20 cellular contexts compared by ENCODE assay signal in genomic region chr10:72170733-72171132, GRCh38. TPM values are rescaled to one million over a fixed set of nuclear protein-coding genes. Genes with fewer than 3 reads are reported as not detected.
DNase-seq lines count a peak whose midpoint lies in the region; ATAC-seq, FAIRE-seq and TF ChIP-seq lines count a peak whose summit lies in the region.
"Had no signal": no experiment of that assay in that cellular context is flagged by ENCODE, and none has a peak within 500 bp of the region (broad histone marks: within the 10 kb centered on the region; RNA-seq: fewer than 3 reads in every experiment).

No MANE protein-coding gene starts in this region.

- POLR2A ChIA-PET in PC-9 (lab: Charles Lee; ENCODE audit: unreplicated experiment) (interaction anchor here (0.6 to 0.8 kb wide), 2 partner anchors 45 to 151 kb away, joined by 7 to 13 read pairs; no protein-coding TSS in a partner anchor), endothelial cell of umbilical vein (lab: Charles Lee) (no interaction called here)

- DNase-seq in Calu3 (no peak), PC-9 (no peak), endothelial cell of umbilical vein (ENCODE audit: low read depth, low spot score) (no peak), MV-4-11 (lab: John Stamatoyannopoulos, UW) (no peak)
- DNase-seq in stimulated activated CD8-positive, alpha-beta memory T cell treated with anti-CD3 and anti-CD28 coated beads, Interleukin-4, amount 100 ng/mL, for 48 hours, result no peak
- DNase-seq in stimulated activated CD4-positive, alpha-beta T cell treated with anti-CD3 and anti-CD28 coated beads, Interleukin-1b, Interleukin-23, amount 100 ng/mL, for 48 hours, result no peak
- DNase-seq: activated CD4-positive, alpha-beta T cell treated with anti-CD3 and anti-CD28 coated beads for 1 hour; activated naive CD4-positive, alpha-beta T cell treated with anti-CD3 and anti-CD28 coated beads for 36 hours; activated T-cell treated with anti-CD3 and anti-CD28 coated beads, Interleukin-2, amount 50 U/mL, for 4 hours; CD4-positive, alpha-beta T cell; central memory CD4-positive, alpha-beta T cell; DMS153; erythroblast; NCI-H1417 treated with DMSO at 0.1 percent for 48 hours; NCI-H524 had no signal

- H3K4me1 Mint-ChIP-seq in Calu3 (ENCODE audit: low read depth, unreplicated experiment), result peaks cover 37% of the 10 kb centered on the region
- H3K4me1 Mint-ChIP-seq in stimulated activated memory B cell treated with anti-CD40 and anti-IgM and Interleukin-4, amounts not matched to agents 10 μg/mL and 1 μg/mL and 100 μg/mL, for 72 hours, result peaks cover 9% of the 10 kb centered on the region

- BruUV-seq in Calu3 (replicated peaks; lab: Mats Ljungman, UMichigan) (no TSS peak), PC-9 (replicated peaks; lab: Mats Ljungman, UMichigan) (no TSS peak), endothelial cell of umbilical vein (replicated peaks; lab: Mats Ljungman, UMichigan) (no TSS peak)

- peaks cover 53% of the 10 kb centered on the region for H3K4me1 ChIP-seq in PC-9 (replicated peaks; ENCODE audit: insufficient read depth)
- H3K4me1 ChIP-seq in endothelial cell of umbilical vein (ENCODE audit: control insufficient read depth, extremely low read depth, insufficient read depth, low read length), result peaks cover 42% of the 10 kb centered on the region

- H3K9me2 ChIP-seq in PC-9 (ENCODE audit: insufficient read depth), result no peaks in the 10 kb centered on the region

- H3K4me3 ChIP-seq in PC-9 (no peak overlapping the region), endothelial cell of umbilical vein (replicated peaks in 1 of 3; ENCODE audit: insufficient read depth in 1 of 3, low read depth in 1 of 3, low read length in 3 of 3) (no peak overlapping the region)

- H3K27me3 ChIP-seq in PC-9 (ENCODE audit: insufficient read depth, low read depth) (no peaks in the 10 kb centered on the region), endothelial cell of umbilical vein (ENCODE audit: control insufficient read depth in 2 of 2, insufficient read depth in 2 of 2, low read length in 2 of 2) (no peaks in the 10 kb centered on the region)
- H3K27me3 ChIP-seq: foreskin keratinocyte had no signal

- H4K20me1 ChIP-seq in PC-9 (ENCODE audit: insufficient read depth) (no peaks in the 10 kb centered on the region), endothelial cell of umbilical vein (replicated peaks; ENCODE audit: control insufficient read depth, extremely low read depth, insufficient read depth, low read length) (no peaks in the 10 kb centered on the region)

- H3F3A ChIP-seq in PC-9 (ENCODE audit: insufficient read depth, low read depth), result peaks cover 57% of the 10 kb centered on the region

- no peak for FAIRE-seq in endothelial cell of umbilical vein (lab: Jason Lieb, UNC)
- FAIRE-seq: GM18507, islet of Langerhans had no signal

- ATAC-seq in stimulated activated memory B cell treated with anti-CD40 and anti-IgM and Interleukin-4, amounts not matched to agents 10 μg/mL and 1 μg/mL and 100 μg/mL, for 72 hours, result no peak
- ATAC-seq: activated T-cell treated with anti-CD3 and anti-CD28 coated beads, Interleukin-2, amount 50 U/mL, for 4 hours had no signal

- dilution Hi-C loops in endothelial cell of umbilical vein (cut with MboI; ENCODE audit: extremely low pct_ligation_motif_present, low sequenced_read_pairs), result no loop called here

- H3K4me2 ChIP-seq in PC-9 (0 out of 2 replicates have a peak overlapping the region, but pooled peaks have one; percentile 7), endothelial cell of umbilical vein (ENCODE audit: insufficient read depth, low read length) (peak overlapping the region; percentile 28)

- no peak for TF ChIP-seq POLR2A in endothelial cell of umbilical vein (IDR thresholded peaks at IDR 0.05; ENCODE audit: low read depth, low read length)

- CTCF ChIA-PET in Calu3 (lab: Charles Lee), result interaction anchor here (0.6 to 1.6 kb wide), 8 partner anchors 12 to 864 kb away, joined by 3 to 9 read pairs (median 4); no protein-coding TSS in a partner anchor
- CTCF ChIA-PET in PC-9 (lab: Charles Lee), result no interaction called here
- CTCF ChIA-PET in endothelial cell of umbilical vein (lab: Charles Lee), result interaction anchor here (0.8 to 1.6 kb wide), 5 partner anchors 11 to 166 kb away, joined by 3 to 7 read pairs (median 4); no protein-coding TSS in a partner anchor

- H3K27ac ChIP-seq in PC-9, result peak overlapping the region; percentile 77
- H3K27ac ChIP-seq in endothelial cell of umbilical vein (ENCODE audit: insufficient read depth, low read depth, low read length), result peak overlapping the region; percentile 29
- H3K27ac ChIP-seq: foreskin keratinocyte had no signal

- H3K9me3 Mint-ChIP-seq in Calu3 (ENCODE audit: low read depth, unreplicated experiment), result no peaks in the 10 kb centered on the region
- no peaks in the 10 kb centered on the region for H3K9me3 Mint-ChIP-seq in stimulated activated memory B cell treated with anti-CD40 and anti-IgM and Interleukin-4, amounts not matched to agents 10 μg/mL and 1 μg/mL and 100 μg/mL, for 72 hours
- H3K9me3 Mint-ChIP-seq: activated naive CD4-positive, alpha-beta T cell treated with anti-CD3 and anti-CD28 coated beads for 36 hours; activated T-cell treated with anti-CD3 and anti-CD28 coated beads, Interleukin-2, amount 50 U/mL, for 4 hours; CD4-positive, alpha-beta T cell; IgD-negative memory B cell had no signal

- TF ChIP-seq CTCF in Calu3 (IDR thresholded peaks at IDR 0.05; ENCODE audit: unreplicated experiment) (no peak), PC-9 (conservative IDR thresholded peaks at IDR 0.05) (no peak), endothelial cell of umbilical vein (IDR thresholded peaks at IDR 0.05; ENCODE audit: extremely low read depth in 1 of 2, insufficient read depth in 1 of 2, low read depth in 1 of 2, low read length in 2 of 2) (no peak)

- H2AFZ ChIP-seq in PC-9 (no peak overlapping the region), endothelial cell of umbilical vein (ENCODE audit: low read depth, low read length) (no peak overlapping the region)

- H3K27ac Mint-ChIP-seq in Calu3 (ENCODE audit: unreplicated experiment), result peak overlapping the region; percentile 83
- H3K27ac Mint-ChIP-seq in stimulated activated memory B cell treated with anti-CD40 and anti-IgM and Interleukin-4, amounts not matched to agents 10 μg/mL and 1 μg/mL and 100 μg/mL, for 72 hours, result peak overlapping the region; percentile 30
- H3K27ac Mint-ChIP-seq: activated naive CD4-positive, alpha-beta T cell treated with anti-CD3 and anti-CD28 coated beads for 36 hours; CD4-positive, alpha-beta T cell had no signal

- H3K36me3 Mint-ChIP-seq in Calu3 (ENCODE audit: insufficient read depth, unreplicated experiment), result peaks cover 16% of the 10 kb centered on the region
- peaks cover 32% of the 10 kb centered on the region for H3K36me3 Mint-ChIP-seq in stimulated activated memory B cell treated with anti-CD40 and anti-IgM and Interleukin-4, amounts not matched to agents 10 μg/mL and 1 μg/mL and 100 μg/mL, for 72 hours

- peak overlapping the region; percentile 25 for H3K4me3 Mint-ChIP-seq in Calu3 (ENCODE audit: low read depth, unreplicated experiment)
- no peak overlapping the region for H3K4me3 Mint-ChIP-seq in stimulated activated memory B cell treated with anti-CD40 and anti-IgM and Interleukin-4, amounts not matched to agents 10 μg/mL and 1 μg/mL and 100 μg/mL, for 72 hours
- H3K4me3 Mint-ChIP-seq: activated naive CD4-positive, alpha-beta T cell treated with anti-CD3 and anti-CD28 coated beads for 36 hours; activated T-cell treated with anti-CD3 and anti-CD28 coated beads, Interleukin-2, amount 50 U/mL, for 4 hours; CD4-positive, alpha-beta T cell; IgD-negative memory B cell had no signal

- H3K9me3 ChIP-seq in PC-9 (ENCODE audit: insufficient read depth, low read depth) (peaks cover 11% of the 10 kb centered on the region), endothelial cell of umbilical vein (replicated peaks; ENCODE audit: control insufficient read depth, insufficient read depth, low read length) (no peaks in the 10 kb centered on the region)

- H3K9me1 ChIP-seq in endothelial cell of umbilical vein (replicated peaks; ENCODE audit: control insufficient read depth, extremely low read depth, insufficient read depth, low read length), result peaks cover 2% of the 10 kb centered on the region

- H3K27me3 Mint-ChIP-seq in Calu3 (ENCODE audit: unreplicated experiment), result no peaks in the 10 kb centered on the region
- no peaks in the 10 kb centered on the region for H3K27me3 Mint-ChIP-seq in stimulated activated memory B cell treated with anti-CD40 and anti-IgM and Interleukin-4, amounts not matched to agents 10 μg/mL and 1 μg/mL and 100 μg/mL, for 72 hours
- H3K27me3 Mint-ChIP-seq: CD4-positive, alpha-beta T cell; IgD-negative memory B cell had no signal

- no peak overlapping the region for H3K9ac ChIP-seq in endothelial cell of umbilical vein (replicated peaks; ENCODE audit: extremely low read depth, insufficient read depth, low read length)

- H3K79me2 ChIP-seq in PC-9 (ENCODE audit: low read depth) (0 out of 2 replicates have a peak, but pooled peaks cover 6% of the 10 kb centered on the region), endothelial cell of umbilical vein (ENCODE audit: control insufficient read depth, insufficient read depth, low read length) (no peaks in the 10 kb centered on the region)

- intact Hi-C loops in Calu3 (cut with micrococcal nuclease; ENCODE audit: unreplicated experiment), result loop anchor here (1.0 to 2.0 kb wide), 2 partner anchors 46 to 72 kb away; partner anchors contain the start of genes ANAPC16 and ASCC1
- intact Hi-C loops in PC-9 (cut with micrococcal nuclease; ENCODE audit: unreplicated experiment), result loop anchor here (1.0 to 2.0 kb wide), 7 partner anchors 46 to 158 kb away; partner anchors contain the start of genes ANAPC16, ASCC1 and DDIT4
- intact Hi-C loops in endothelial cell of umbilical vein (cut with micrococcal nuclease), result loop anchor here (2.0 to 5.0 kb wide), 5 partner anchors 16 to 167 kb away; partner anchors contain the start of genes ANAPC16 and ASCC1

- H3K36me3 ChIP-seq in PC-9 (ENCODE audit: low read depth) (peaks cover 18% of the 10 kb centered on the region; the same call in 1 of the 2 replicates), endothelial cell of umbilical vein (ENCODE audit: control insufficient read depth in 2 of 2, extremely low read depth in 1 of 2, insufficient read depth in 2 of 2, low read length in 2 of 2) (no peaks in the 10 kb centered on the region)

RNA-seq across cellular contexts. Expression of gene ANAPC16, which starts 45.1 kb away (rescaled TPM):
- total RNA-seq in Calu3 (2022), result 118 and 119 TPM in 2 replicates
- total RNA-seq in PC-9 (2021), result 142 and 171 TPM in 2 replicates
- total RNA-seq in endothelial cell of umbilical vein, result 44.2 and 44.4 TPM in 2 replicates
- polyA plus RNA-seq in endothelial cell of umbilical vein, result 32.2 and 38.1 TPM in 2 replicates
- polyA plus RNA-seq in endothelial cell of umbilical vein (2011; cell fraction: cytosol; rRNA removed), result 43.3 and 47.2 TPM in 2 replicates
- polyA plus RNA-seq in endothelial cell of umbilical vein (2011; cell fraction: nucleus; rRNA removed), result 16.6 and 16.9 TPM in 2 replicates
- 39.8 and 46.4 TPM in 2 replicates for polyA plus RNA-seq in endothelial cell of umbilical vein (2012)
- polyA minus RNA-seq in endothelial cell of umbilical vein, result 21.9 and 28.2 TPM in 2 replicates
- 20.9 TPM for polyA minus RNA-seq in endothelial cell of umbilical vein (2011; cell fraction: cytosol; rRNA and poly(A)+ RNA removed)
- polyA minus RNA-seq in endothelial cell of umbilical vein (2011; cell fraction: nucleus; rRNA and poly(A)+ RNA removed), result 3.8 and 5.8 TPM in 2 replicates

RNA-seq across cellular contexts. Expression of gene ASCC1, which starts 45.3 kb away (rescaled TPM):
- total RNA-seq in Calu3 (2022) (51.3 and 59.3 TPM in 2 replicates), PC-9 (2021) (108 and 129 TPM in 2 replicates), endothelial cell of umbilical vein (24.9 and 28.2 TPM in 2 replicates)
- polyA plus RNA-seq in endothelial cell of umbilical vein, result 14.9 and 16.0 TPM in 2 replicates
- 19.2 and 19.8 TPM in 2 replicates for polyA plus RNA-seq in endothelial cell of umbilical vein (2011; cell fraction: cytosol; rRNA removed)
- 13.6 and 15.4 TPM in 2 replicates for polyA plus RNA-seq in endothelial cell of umbilical vein (2011; cell fraction: nucleus; rRNA removed)
- 24.8 and 28.0 TPM in 2 replicates for polyA plus RNA-seq in endothelial cell of umbilical vein (2012)
- polyA minus RNA-seq in endothelial cell of umbilical vein, result 15.5 and 29.6 TPM in 2 replicates
- 30.7 TPM for polyA minus RNA-seq in endothelial cell of umbilical vein (2011; cell fraction: cytosol; rRNA and poly(A)+ RNA removed)
- 14.8 and 16.6 TPM in 2 replicates for polyA minus RNA-seq in endothelial cell of umbilical vein (2011; cell fraction: nucleus; rRNA and poly(A)+ RNA removed)
